Comparison of ENCODE assay signal across 18 cellular contexts in genomic region chr10:12202230-12202629, GRCh38.
"Had no signal": no experiment of that assay in that cellular context is flagged by ENCODE, and none has a peak within 500 bp of the region (broad histone marks: within the 10 kb centered on the region; RNA-seq: fewer than 3 reads in every experiment).

No MANE protein-coding gene starts in this region.

- H3K4me3 ChIP-seq: dorsolateral prefrontal cortex, heart left ventricle, spleen, suprapubic skin, thyroid gland had no signal

- DNase-seq: cortex of kidney; dorsolateral prefrontal cortex; effector CD8-positive, alpha-beta T cell; foreskin melanocyte; heart left ventricle; hippocampal formation; left colon; left ventricle myocardium superior; naive thymus-derived CD4-positive, alpha-beta T cell; posterior cingulate gyrus; spleen; stimulated activated CD4-positive, alpha-beta T cell treated with anti-CD3 and anti-CD28 coated beads, Interleukin-4, amount 100 ng/mL, for 4 hours; stimulated activated naive B cell treated with anti-CD40 and anti-IgM and Interleukin-4, amounts not matched to agents 10 μg/mL and 1 μg/mL and 100 μg/mL, for 72 hours; thyroid gland had no signal

- H3K4me3 Mint-ChIP-seq: neural crest cell; stimulated activated naive B cell treated with anti-CD40 and anti-IgM and Interleukin-4, amounts not matched to agents 10 μg/mL and 1 μg/mL and 100 μg/mL, for 72 hours; type B pancreatic cell had no signal

- ATAC-seq: heart left ventricle; left colon; left ventricle myocardium superior; naive thymus-derived CD4-positive, alpha-beta T cell; sciatic nerve; stimulated activated naive B cell treated with anti-CD40 and anti-IgM and Interleukin-4, amounts not matched to agents 10 μg/mL and 1 μg/mL and 100 μg/mL, for 72 hours had no signal

- H3K9me3 ChIP-seq: spleen, suprapubic skin, thyroid gland had no signal

- H3K27me3 Mint-ChIP-seq: naive thymus-derived CD4-positive, alpha-beta T cell; stimulated activated naive B cell treated with anti-CD40 and anti-IgM and Interleukin-4, amounts not matched to agents 10 μg/mL and 1 μg/mL and 100 μg/mL, for 72 hours; type B pancreatic cell had no signal

- H3K27ac Mint-ChIP-seq: stimulated activated naive B cell treated with anti-CD40 and anti-IgM and Interleukin-4, amounts not matched to agents 10 μg/mL and 1 μg/mL and 100 μg/mL, for 72 hours; type B pancreatic cell had no signal

- H3K9me3 Mint-ChIP-seq: naive thymus-derived CD4-positive, alpha-beta T cell; neural crest cell; stimulated activated naive B cell treated with anti-CD40 and anti-IgM and Interleukin-4, amounts not matched to agents 10 μg/mL and 1 μg/mL and 100 μg/mL, for 72 hours; type B pancreatic cell had no signal
